In the genomic region with DNA sequence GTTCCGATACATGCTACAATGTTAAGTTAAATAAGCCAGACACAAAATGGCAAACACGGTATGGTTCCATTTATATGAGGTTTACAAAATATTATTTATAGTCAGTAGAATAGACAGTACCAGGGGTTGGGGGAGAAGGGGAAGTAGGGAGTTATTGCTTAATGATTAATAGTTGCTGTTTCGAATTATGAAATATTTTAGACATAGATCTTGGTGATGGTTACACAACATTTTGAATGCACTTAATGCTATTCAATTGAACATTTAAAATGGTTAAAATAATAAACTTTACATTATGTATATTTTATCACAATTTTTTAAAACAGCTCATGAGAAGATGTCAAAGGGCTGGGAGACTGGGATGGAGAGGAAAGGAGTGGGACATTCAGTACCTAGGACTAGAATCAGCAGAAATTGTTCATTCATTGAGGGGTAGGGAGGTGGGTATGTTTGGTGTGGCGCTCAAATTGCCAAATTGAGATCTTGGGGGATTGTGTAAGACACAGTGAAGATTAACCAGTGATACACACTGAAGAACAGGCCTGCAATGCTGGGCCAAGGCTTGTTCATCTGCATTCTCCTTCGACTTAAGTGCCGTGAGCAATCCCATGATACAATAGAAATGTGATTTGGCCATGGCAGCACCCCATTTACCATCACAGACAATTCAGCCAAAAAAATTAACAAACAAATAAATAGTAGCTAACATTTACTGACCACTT, we compare ENCODE assay signal across 3 cellular contexts.
TF ChIP-seq lines count a peak whose summit lies in the region.

No MANE protein-coding gene starts in this region.

TF ChIP-seq in IMR-90, 13 proteins besides CTCF, POLR2A, EP300 and RAD21:
- TF ChIP-seq CEBPB (IDR thresholded peaks at IDR 0.05; ENCODE audit: low read depth, low read length) (no peak), MAZ (IDR thresholded peaks at IDR 0.05; ENCODE audit: borderline replicate concordance, low read depth, low read length) (no peak), USF2 (IDR thresholded peaks at IDR 0.05; ENCODE audit: low read depth, low read length) (no peak), FOS (IDR thresholded peaks at IDR 0.05; ENCODE audit: low read depth, low read length) (no peak), ELK1 (IDR thresholded peaks at IDR 0.05; ENCODE audit: borderline replicate concordance, low read depth, low read length) (no peak), CHD1 (IDR thresholded peaks at IDR 0.05; ENCODE audit: low read depth, low read length) (no peak), MXI1 (IDR thresholded peaks at IDR 0.05; ENCODE audit: borderline replicate concordance, low read depth, low read length) (no peak), MAFK (IDR thresholded peaks at IDR 0.05; ENCODE audit: low read depth, low read length) (no peak), RCOR1 (IDR thresholded peaks at IDR 0.05; ENCODE audit: insufficient replicate concordance, low read length) (no peak), NFE2L2 (IDR thresholded peaks at IDR 0.05; ENCODE audit: low read depth, low read length) (no peak), SMC3 (IDR thresholded peaks at IDR 0.05; ENCODE audit: low read depth, low read length) (no peak), BHLHE40 (IDR thresholded peaks at IDR 0.05; ENCODE audit: low read depth, low read length) (no peak), RFX5 (IDR thresholded peaks at IDR 0.05; ENCODE audit: low read depth, low read length) (no peak)

TF ChIP-seq in K562, 482 proteins besides CTCF, POLR2A, EP300 and RAD21:
- TF ChIP-seq ZNF436 (CRISPR knock-in tag; IDR thresholded peaks at IDR 0.05) (no peak), CEBPG (CRISPR knock-in tag; IDR thresholded peaks at IDR 0.05) (no peak), CEBPG (tag; conservative IDR thresholded peaks at IDR 0.05 in 1 of 2, IDR thresholded peaks at IDR 0.05 in 1 of 2) (peak in 1 of 2 experiments; percentile 32; a peak in 1 of 4 replicates), CEBPB (tag; IDR thresholded peaks at IDR 0.05) (peak; percentile 50), ZNF512 (tag; IDR thresholded peaks at IDR 0.05) (no peak), NR0B1 (IDR thresholded peaks at IDR 0.05; ENCODE audit: partially characterized antibody) (no peak), ZNF175 (CRISPR knock-in tag; IDR thresholded peaks at IDR 0.05; ENCODE audit: low read depth) (no peak)
- TF ChIP-seq, protein P1, sequence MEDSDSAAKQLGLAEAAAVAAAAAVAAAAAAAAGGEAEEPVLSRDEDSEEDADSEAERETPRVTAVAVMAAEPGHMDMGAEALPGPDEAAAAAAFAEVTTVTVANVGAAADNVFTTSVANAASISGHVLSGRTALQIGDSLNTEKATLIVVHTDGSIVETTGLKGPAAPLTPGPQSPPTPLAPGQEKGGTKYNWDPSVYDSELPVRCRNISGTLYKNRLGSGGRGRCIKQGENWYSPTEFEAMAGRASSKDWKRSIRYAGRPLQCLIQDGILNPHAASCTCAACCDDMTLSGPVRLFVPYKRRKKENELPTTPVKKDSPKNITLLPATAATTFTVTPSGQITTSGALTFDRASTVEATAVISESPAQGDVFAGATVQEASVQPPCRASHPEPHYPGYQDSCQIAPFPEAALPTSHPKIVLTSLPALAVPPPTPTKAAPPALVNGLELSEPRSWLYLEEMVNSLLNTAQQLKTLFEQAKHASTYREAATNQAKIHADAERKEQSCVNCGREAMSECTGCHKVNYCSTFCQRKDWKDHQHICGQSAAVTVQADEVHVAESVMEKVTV (CRISPR knock-in tag; IDR thresholded peaks at IDR 0.05): no peak

TF ChIP-seq in WTC11, 78 proteins besides CTCF, POLR2A, EP300 and RAD21 (continues in another document):
- TF ChIP-seq ZNF317 (CRISPR knock-in tag; IDR thresholded peaks at IDR 0.05; ENCODE audit: borderline replicate concordance, low read depth) (no peak), ZNF416 (CRISPR knock-in tag; IDR thresholded peaks at IDR 0.05) (no peak), ZNF263 (CRISPR knock-in tag; IDR thresholded peaks at IDR 0.05; ENCODE audit: low read depth) (no peak), ELF4 (CRISPR knock-in tag; IDR thresholded peaks at IDR 0.05; ENCODE audit: low read depth) (no peak), ZNF281 (CRISPR knock-in tag; IDR thresholded peaks at IDR 0.05) (no peak), ZNF121 (CRISPR knock-in tag; IDR thresholded peaks at IDR 0.05) (no peak), ZNF532 (CRISPR knock-in tag; IDR thresholded peaks at IDR 0.05; ENCODE audit: borderline replicate concordance) (no peak), PRDM15 (CRISPR knock-in tag; IDR thresholded peaks at IDR 0.05) (no peak), TEAD4 (CRISPR knock-in tag; IDR thresholded peaks at IDR 0.05) (no peak), ARID4B (CRISPR knock-in tag; IDR thresholded peaks at IDR 0.05; ENCODE audit: borderline replicate concordance) (no peak), RORB (CRISPR knock-in tag; IDR thresholded peaks at IDR 0.05) (no peak), ATF6 (CRISPR knock-in tag; IDR thresholded peaks at IDR 0.05) (no peak), ZNF219 (CRISPR knock-in tag; IDR thresholded peaks at IDR 0.05; ENCODE audit: borderline replicate concordance) (no peak), SP1 (CRISPR knock-in tag; conservative IDR thresholded peaks at IDR 0.05) (no peak), MYBL2 (CRISPR knock-in tag; IDR thresholded peaks at IDR 0.05) (no peak), ZBTB21 (CRISPR knock-in tag; IDR thresholded peaks at IDR 0.05; ENCODE audit: borderline replicate concordance) (no peak), GRHL2 (CRISPR knock-in tag; IDR thresholded peaks at IDR 0.05; ENCODE audit: insufficient replicate concordance, severe bottlenecking) (no peak)
- TF ChIP-seq, protein P2, sequence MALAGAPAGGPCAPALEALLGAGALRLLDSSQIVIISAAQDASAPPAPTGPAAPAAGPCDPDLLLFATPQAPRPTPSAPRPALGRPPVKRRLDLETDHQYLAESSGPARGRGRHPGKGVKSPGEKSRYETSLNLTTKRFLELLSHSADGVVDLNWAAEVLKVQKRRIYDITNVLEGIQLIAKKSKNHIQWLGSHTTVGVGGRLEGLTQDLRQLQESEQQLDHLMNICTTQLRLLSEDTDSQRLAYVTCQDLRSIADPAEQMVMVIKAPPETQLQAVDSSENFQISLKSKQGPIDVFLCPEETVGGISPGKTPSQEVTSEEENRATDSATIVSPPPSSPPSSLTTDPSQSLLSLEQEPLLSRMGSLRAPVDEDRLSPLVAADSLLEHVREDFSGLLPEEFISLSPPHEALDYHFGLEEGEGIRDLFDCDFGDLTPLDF (CRISPR knock-in tag; IDR thresholded peaks at IDR 0.05): no peak
- TF ChIP-seq, protein P3, sequence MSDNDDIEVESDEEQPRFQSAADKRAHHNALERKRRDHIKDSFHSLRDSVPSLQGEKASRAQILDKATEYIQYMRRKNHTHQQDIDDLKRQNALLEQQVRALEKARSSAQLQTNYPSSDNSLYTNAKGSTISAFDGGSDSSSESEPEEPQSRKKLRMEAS (CRISPR knock-in tag; IDR thresholded peaks at IDR 0.05): no peak
